Comparison of ENCODE assay signal across 9 cellular contexts in the genomic region with DNA sequence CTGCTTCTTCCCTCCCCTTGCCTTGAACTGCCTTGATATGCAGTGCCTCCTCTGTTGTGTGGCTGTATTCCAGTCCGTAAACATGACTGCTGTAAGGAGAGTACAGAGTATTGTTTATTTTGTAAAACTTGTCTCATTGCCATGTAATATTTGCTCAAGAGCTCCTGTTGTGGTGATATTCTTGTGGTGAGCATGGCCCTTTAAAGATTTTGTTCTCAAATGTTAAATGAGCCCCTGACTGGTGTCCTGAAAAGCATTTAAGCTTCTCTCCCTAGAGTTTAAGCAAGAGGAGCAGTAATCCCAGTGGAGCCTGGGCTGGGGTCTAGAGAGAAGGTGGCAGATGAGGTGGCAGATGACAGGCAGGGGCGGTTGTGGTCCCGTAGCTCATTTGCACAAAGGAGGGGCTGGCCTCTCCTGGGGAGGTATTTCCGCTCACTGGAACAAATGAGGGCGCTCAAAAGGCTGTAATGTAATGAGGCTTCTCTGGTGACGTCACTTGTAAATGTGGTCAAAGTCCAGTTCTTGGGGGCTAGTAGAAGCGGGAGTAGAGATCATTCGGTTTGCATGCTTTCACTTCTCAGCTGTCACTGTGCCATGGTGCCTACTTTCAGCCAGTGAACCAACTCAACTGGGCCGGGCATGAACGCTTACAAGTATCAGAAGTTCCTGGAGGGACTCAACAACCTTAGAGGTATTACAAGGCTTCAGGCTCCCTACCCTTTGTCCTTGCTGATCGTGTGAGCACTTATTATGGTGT. TPM values are rescaled to one million over a fixed set of nuclear protein-coding genes. Genes with fewer than 3 reads are reported as not detected.
DNase-seq lines count a peak whose midpoint lies in the region; ATAC-seq and TF ChIP-seq lines count a peak whose summit lies in the region.
"Had no signal": no experiment of that assay in that cellular context is flagged by ENCODE, and none has a peak within 500 bp of the region (broad histone marks: within the 10 kb centered on the region; RNA-seq: fewer than 3 reads in every experiment).

No MANE protein-coding gene starts in this region.

- H3K9ac ChIP-seq in iPS-18a (ENCODE audit: low read length): no peak overlapping the region

- peak in 1 of 4 donors; percentile 13 for TF ChIP-seq POLR2A in stomach (IDR thresholded peaks at IDR 0.05)

- H3K27me3 ChIP-seq in SJSA1 (replicated peaks) (no peaks in the 10 kb centered on the region), iPS-18a (ENCODE audit: control insufficient read depth, insufficient read depth, low read length) (no peaks in the 10 kb centered on the region), stomach (no peaks in the 10 kb centered on the region)

- 25 to 54% (median 30%) methylated on average over 10 to 11 of the region's 11 CpGs for WGBS in stomach, 5 donors

- H3K9me3 ChIP-seq in SJSA1 (replicated peaks): no peaks in the 10 kb centered on the region
- H3K9me3 ChIP-seq in iPS-18a (ENCODE audit: control insufficient read depth, low read depth, low read length): no peaks in the 10 kb centered on the region
- H3K9me3 ChIP-seq in stomach: no peaks in the 10 kb centered on the region

- intact Hi-C loops in stomach (cut with DNase I; ENCODE audit: low total_unique reads): no loop called here

- TF ChIP-seq CTCF in stomach (IDR thresholded peaks at IDR 0.05): peak in 1 of 7 experiments; percentile 19

- DNase-seq in HT1080 (ENCODE audit: low read depth): peak; percentile 52
- DNase-seq in SJSA1 (ENCODE audit: low read depth in 1 of 2, low spot score in 2 of 2): peak; percentile 44 to 47
- DNase-seq in stomach: peak; percentile 85
- no peak for DNase-seq in EL
- DNase-seq in HPDE6-E6E7 (ENCODE audit: extremely low spot score): no peak
- DNase-seq: activated naive CD8-positive, alpha-beta T cell treated with anti-CD3 and anti-CD28 coated beads, Interleukin-2, amount 10 ng/mL, durations not matched to agents 7 days and 5 days had no signal

- ATAC-seq in HG03095 (IDR thresholded peaks at IDR 0.05; ENCODE audit: unreplicated experiment): no peak

- H3K4me1 ChIP-seq in SJSA1 (replicated peaks) (peaks cover 64% of the 10 kb centered on the region), iPS-18a (ENCODE audit: control insufficient read depth, low read depth, low read length) (peaks cover 47% of the 10 kb centered on the region), stomach (peaks cover 61 to 85% (median 76%) of the 10 kb centered on the region in 4 donors)

- H3K36me3 ChIP-seq in SJSA1: peaks cover 8% of the 10 kb centered on the region; the same call in 1 of the 2 replicates
- no peaks in the 10 kb centered on the region for H3K36me3 ChIP-seq in iPS-18a (ENCODE audit: control insufficient read depth, low read depth, low read length)
- H3K36me3 ChIP-seq in stomach: no peaks in the 10 kb centered on the region

- H3K4me3 ChIP-seq in SJSA1 (no peak overlapping the region), iPS-18a (ENCODE audit: low read length) (peak overlapping the region; percentile 34), stomach (peak overlapping the region; percentile 5 to 35 (median 18))

- TF ChIP-seq EP300 in stomach (IDR thresholded peaks at IDR 0.05): no peak

- peak overlapping the region; percentile 5; the same call in 1 of the 2 replicates for H3K27ac ChIP-seq in SJSA1
- peak overlapping the region; percentile 50 for H3K27ac ChIP-seq in iPS-18a (ENCODE audit: low read length)
- peak overlapping the region; percentile 86 to 94 (median 87) for H3K27ac ChIP-seq in stomach
- H3K27ac ChIP-seq: HL-60 had no signal

RNA-seq across cellular contexts. Expression of a gene that starts 46.0 kb away (rescaled TPM):
- total RNA-seq in HT1080 (2014; rRNA removed; shearing (Covaris generic)): 137 and 148 TPM in 2 replicates
- 54.9 and 63.9 TPM in 2 replicates for polyA plus RNA-seq in HT1080 (2015; cell fraction: cytosol; rRNA removed)
- 349 and 380 TPM in 2 replicates for polyA plus RNA-seq in HT1080 (2015; cell fraction: nucleus; rRNA removed)
- total RNA-seq in SJSA1 (2014; rRNA removed; shearing (Covaris generic)): 147 and 211 TPM in 2 replicates
- 100 to 1,000 TPM; 170 to 662 (median 401) TPM for total RNA-seq in stomach
- 10 to 100 TPM; 16.8 to 40.1 (median 26.8) TPM for polyA plus RNA-seq in stomach

Comparison
In these comparisons a context has a peak if more than half of its experiments do, and no peak if none do; other contexts are left out.
1. DNase-seq: peak in HT1080 (single experiment), SJSA1 (2 of 2) and stomach (single experiment); none in EL (single experiment) and HPDE6-E6E7 (single experiment).
2. H3K27ac ChIP-seq: peak in every context shown above with its lines; median percentile 87 in stomach; 50 in iPS-18a; 5 in SJSA1.